ENCODE assay signal across 11 cellular contexts in genomic region chr17:4485676-4486646, GRCh38. TPM values are rescaled to one million over a fixed set of nuclear protein-coding genes. Genes with fewer than 3 reads are reported as not detected.
DNase-seq lines count a peak whose midpoint lies in the region; ATAC-seq and TF ChIP-seq lines count a peak whose summit lies in the region.
"Had no signal": no experiment of that assay in that cellular context is flagged by ENCODE, and none has a peak within 500 bp of the region (broad histone marks: within the 10 kb centered on the region; RNA-seq: fewer than 3 reads in every experiment).

No MANE protein-coding gene starts in this region.

- H3K36me3 Mint-ChIP-seq in immature natural killer cell: peaks cover 0 to 9% (median 0%) of the 10 kb centered on the region in 3 donors

- TF ChIP-seq CTCF in Peyer's patch (IDR thresholded peaks at IDR 0.05): no peak

- H3K9me3 ChIP-seq in Peyer's patch: no peaks in the 10 kb centered on the region
- H3K9me3 ChIP-seq: vagina had no signal

- H3K4me1 ChIP-seq in Peyer's patch: peaks cover under 1 to 33% (median 10%) of the 10 kb centered on the region in 4 donors
- H3K4me1 ChIP-seq: vagina had no signal

- H3K4me3 Mint-ChIP-seq in immature natural killer cell: peak overlapping the region; percentile 84 to 90 (median 87)

- H3K27me3 ChIP-seq in Peyer's patch: no peaks in the 10 kb centered on the region
- H3K27me3 ChIP-seq: vagina had no signal

- H3K27ac Mint-ChIP-seq in immature natural killer cell: peak overlapping the region; percentile 73 to 90 (median 83)

- no peak for TF ChIP-seq POLR2A in Peyer's patch (IDR thresholded peaks at IDR 0.05)

- no peak for ATAC-seq in HG03457 (IDR thresholded peaks at IDR 0.05; ENCODE audit: unreplicated experiment)

- H3K4me1 Mint-ChIP-seq in immature natural killer cell: peaks cover 41 to 44% of the 10 kb centered on the region in 2 donors

- peak overlapping the region; percentile 22 to 73 (median 40) for H3K27ac ChIP-seq in Peyer's patch
- H3K27ac ChIP-seq: vagina had no signal

- H3K4me3 ChIP-seq in Peyer's patch: peak overlapping the region; percentile 31 to 43 (median 38)

- DNase-seq in Peyer's patch (peak in 1 of 3 donors; percentile 65), activated T-cell treated with anti-CD3 and anti-CD28 coated beads for 24 hours (ENCODE audit: low read depth) (peak; percentile 53), immature natural killer cell (peak; percentile 14 to 33 (median 27)), NCI-H524 (lab: John Stamatoyannopoulos, UW) (no peak), ecto neural progenitor cell (ENCODE audit: low spot score) (no peak), DMS53 treated with DMSO at 0.1 percent for 48 hours (lab: John Stamatoyannopoulos, UW; ENCODE audit: unreplicated experiment) (no peak)
- DNase-seq in stimulated activated CD8-positive, alpha-beta memory T cell treated with anti-CD3 and anti-CD28 coated beads, Interleukin-15, amount 100 ng/mL, for 48 hours (ENCODE audit: low read depth in 2 of 2): peak; percentile 23 to 36
- DNase-seq: DND-41, NCI-H1436 treated with DMSO at 0.1 percent for 48 hours had no signal

- peaks cover 0 to 3% (median 0%) of the 10 kb centered on the region in 3 donors for H3K27me3 Mint-ChIP-seq in immature natural killer cell (ENCODE audit: low read depth in 3 of 3)

- H3K36me3 ChIP-seq in Peyer's patch: no peaks in the 10 kb centered on the region
- H3K36me3 ChIP-seq: vagina had no signal

- no peaks in the 10 kb centered on the region for H3K9me3 Mint-ChIP-seq in immature natural killer cell

RNA-seq across cellular contexts. Expression of gene SPNS2, which starts 12.7 kb away (rescaled TPM):
- total RNA-seq in Peyer's patch: 10 to 100 TPM; 12.4 to 81.0 (median 31.9) TPM
- under 1 TPM in 1 of 3 donors, not detected in 2; 0.26 TPM for polyA plus RNA-seq in immature natural killer cell

RNA-seq across cellular contexts. Expression of gene SPNS3, which starts 52.2 kb away (rescaled TPM):
- 1 to 10 TPM in 2 of 4 donors, not detected in 2; 1.1 to 2.0 TPM for total RNA-seq in Peyer's patch
- 1 to 10 TPM; 2.7 to 7.3 (median 2.8) TPM for polyA plus RNA-seq in immature natural killer cell
- total RNA-seq: vagina had no signal

Comparison
In these comparisons a context has a peak if more than half of its experiments do, and no peak if none do; other contexts are left out.
1. DNase-seq: peak in activated T-cell treated with anti-CD3 and anti-CD28 coated beads for 24 hours (single experiment), immature natural killer cell (3 of 3) and stimulated activated CD8-positive, alpha-beta memory T cell treated with anti-CD3 and anti-CD28 coated beads, Interleukin-15, amount 100 ng/mL, for 48 hours (2 of 2); none in NCI-H524 (0 of 2), ecto neural progenitor cell (single experiment) and DMS53 treated with DMSO at 0.1 percent for 48 hours (single experiment).